Comparison of ENCODE assay signal across 19 cellular contexts in the genomic region with DNA sequence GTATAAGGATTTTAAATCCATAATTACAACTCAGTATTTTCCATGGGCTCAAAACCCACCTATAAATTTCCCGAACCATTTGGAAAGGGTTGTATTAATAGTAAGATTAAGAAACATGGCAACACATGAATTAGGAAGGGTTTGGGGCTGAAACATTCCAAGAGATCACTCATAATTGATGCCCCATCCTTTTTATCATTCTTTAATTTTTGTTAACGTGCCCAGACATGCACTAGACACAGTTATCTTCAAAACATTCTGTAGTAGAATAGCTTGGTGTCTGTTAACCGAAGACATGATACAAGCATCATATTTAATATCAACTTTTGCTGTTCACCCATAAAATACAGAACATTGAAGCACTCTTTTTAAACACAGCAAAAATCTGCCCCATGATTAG.
"Had no signal": no experiment of that assay in that cellular context is flagged by ENCODE, and none has a peak within 500 bp of the region (broad histone marks: within the 10 kb centered on the region; RNA-seq: fewer than 3 reads in every experiment).

No MANE protein-coding gene starts in this region.

- H3K4me3 Mint-ChIP-seq: activated naive CD4-positive, alpha-beta T cell treated with anti-CD3 and anti-CD28 coated beads, Interleukin-2, amount 50 U/mL, for 24 hours; activated T-cell treated with anti-CD3 and anti-CD28 coated beads, Interleukin-2, amount 50 U/mL, for 72 hours; endodermal cell; immature natural killer cell; natural killer cell; stimulated activated naive B cell treated with anti-CD40 and anti-IgM and Interleukin-4, amounts not matched to agents 10 μg/mL and 1 μg/mL and 100 μg/mL, for 72 hours; T-helper 17 cell had no signal

- H3K4me3 ChIP-seq: gastroesophageal sphincter, heart left ventricle, thoracic aorta had no signal

- DNase-seq: activated CD4-positive, alpha-beta T cell treated with anti-CD3 and anti-CD28 coated beads for 1 hour; activated CD8-positive, alpha-beta memory T cell treated with anti-CD3 and anti-CD28 coated beads for 24 hours; activated CD8-positive, alpha-beta memory T cell treated with anti-CD3 and anti-CD28 coated beads, Interleukin-2, amount 50 U/mL, for 48 hours; activated gamma-delta T cell; activated T-cell treated with anti-CD3 and anti-CD28 coated beads, Interleukin-2, amount 50 U/mL, for 72 hours; caudate nucleus; endodermal cell; erythroblast; heart left ventricle; immature natural killer cell; mesenchymal stem cell; natural killer cell; stimulated activated naive B cell treated with anti-CD40 and anti-IgM and Interleukin-4, amounts not matched to agents 10 μg/mL and 1 μg/mL and 100 μg/mL, for 72 hours; T-helper 17 cell had no signal

- H3K4me1 Mint-ChIP-seq: activated naive CD4-positive, alpha-beta T cell treated with anti-CD3 and anti-CD28 coated beads, Interleukin-2, amount 50 U/mL, for 24 hours; endodermal cell; immature natural killer cell; natural killer cell; stimulated activated naive B cell treated with anti-CD40 and anti-IgM and Interleukin-4, amounts not matched to agents 10 μg/mL and 1 μg/mL and 100 μg/mL, for 72 hours; T-helper 17 cell had no signal

- H3K27me3 ChIP-seq: gastroesophageal sphincter, heart left ventricle had no signal

- H3K36me3 Mint-ChIP-seq: immature natural killer cell, natural killer cell had no signal

- H3K27ac Mint-ChIP-seq: activated naive CD4-positive, alpha-beta T cell treated with anti-CD3 and anti-CD28 coated beads, Interleukin-2, amount 50 U/mL, for 24 hours; activated T-cell treated with anti-CD3 and anti-CD28 coated beads, Interleukin-2, amount 50 U/mL, for 72 hours; endodermal cell; immature natural killer cell; natural killer cell; stimulated activated naive B cell treated with anti-CD40 and anti-IgM and Interleukin-4, amounts not matched to agents 10 μg/mL and 1 μg/mL and 100 μg/mL, for 72 hours; T-helper 17 cell had no signal

- H3K9me3 ChIP-seq: gastroesophageal sphincter, thoracic aorta had no signal

- H3K27ac ChIP-seq: heart left ventricle, thoracic aorta, VCaP had no signal

- H3K36me3 ChIP-seq: gastroesophageal sphincter, heart left ventricle, thoracic aorta had no signal

- H3K9me3 Mint-ChIP-seq: activated naive CD4-positive, alpha-beta T cell treated with anti-CD3 and anti-CD28 coated beads, Interleukin-2, amount 50 U/mL, for 24 hours; activated T-cell treated with anti-CD3 and anti-CD28 coated beads, Interleukin-2, amount 50 U/mL, for 72 hours; endodermal cell; natural killer cell; stimulated activated naive B cell treated with anti-CD40 and anti-IgM and Interleukin-4, amounts not matched to agents 10 μg/mL and 1 μg/mL and 100 μg/mL, for 72 hours had no signal

- ATAC-seq: activated T-cell treated with anti-CD3 and anti-CD28 coated beads, Interleukin-2, amount 50 U/mL, for 72 hours; gastroesophageal sphincter; heart left ventricle; natural killer cell; sciatic nerve; stimulated activated naive B cell treated with anti-CD40 and anti-IgM and Interleukin-4, amounts not matched to agents 10 μg/mL and 1 μg/mL and 100 μg/mL, for 72 hours; T-helper 17 cell had no signal
